In genomic region chr1:223802602-223803001, GRCh38 we compare ENCODE assay signal across 12 cellular contexts.
"Had no signal": no experiment of that assay in that cellular context is flagged by ENCODE, and none has a peak within 500 bp of the region (broad histone marks: within the 10 kb centered on the region; RNA-seq: fewer than 3 reads in every experiment).

No MANE protein-coding gene starts in this region.

- H3K9me3 Mint-ChIP-seq: activated naive CD4-positive, alpha-beta T cell treated with anti-CD3 and anti-CD28 coated beads for 36 hours; stimulated activated naive CD8-positive, alpha-beta T cell treated with anti-CD3 and anti-CD28 coated beads, Interleukin-15, amount 100 ng/mL, for 72 hours had no signal

- DNase-seq: activated CD4-positive, alpha-beta T cell treated with anti-CD3 and anti-CD28 coated beads for 48 hours; activated naive CD4-positive, alpha-beta T cell treated with anti-CD3 and anti-CD28 coated beads for 36 hours; dermis blood vessel endothelial cell; islet precursor cell; left lung; mesendoderm; stimulated activated CD4-positive, alpha-beta T cell treated with anti-CD3 and anti-CD28 coated beads, Interleukin-4, amount 100 ng/mL, for 1 hour; stimulated activated CD8-positive, alpha-beta memory T cell treated with anti-CD3 and anti-CD28 coated beads, Interleukin-4, amount 100 ng/mL, for 48 hours; stimulated activated naive CD8-positive, alpha-beta T cell treated with anti-CD3 and anti-CD28 coated beads, Interleukin-15, amount 100 ng/mL, for 72 hours; T-helper 1 cell; uterus had no signal

- H3K27ac Mint-ChIP-seq: activated naive CD4-positive, alpha-beta T cell treated with anti-CD3 and anti-CD28 coated beads for 36 hours; stimulated activated naive CD8-positive, alpha-beta T cell treated with anti-CD3 and anti-CD28 coated beads, Interleukin-15, amount 100 ng/mL, for 72 hours had no signal

- H3K4me3 Mint-ChIP-seq: activated naive CD4-positive, alpha-beta T cell treated with anti-CD3 and anti-CD28 coated beads for 36 hours; stimulated activated naive CD8-positive, alpha-beta T cell treated with anti-CD3 and anti-CD28 coated beads, Interleukin-15, amount 100 ng/mL, for 72 hours had no signal

- ATAC-seq: esophagus mucosa; left lung; stimulated activated naive CD8-positive, alpha-beta T cell treated with anti-CD3 and anti-CD28 coated beads, Interleukin-15, amount 100 ng/mL, for 72 hours had no signal

- H3K4me1 Mint-ChIP-seq: stimulated activated naive CD8-positive, alpha-beta T cell treated with anti-CD3 and anti-CD28 coated beads, Interleukin-15, amount 100 ng/mL, for 72 hours had no signal
